8 cellular contexts compared by ENCODE assay signal in genomic region chr13:24271231-24271610, GRCh38. TPM values are rescaled to one million over a fixed set of nuclear protein-coding genes. Genes with fewer than 3 reads are reported as not detected.
A peak's percentile ranks its signal among the peaks of the same experiment; 100 is the strongest.
DNase-seq lines count a peak whose midpoint lies in the region; TF ChIP-seq lines count a peak whose summit lies in the region.

No MANE protein-coding gene starts in this region.

- peaks cover 74% of the 10 kb centered on the region for H3K4me1 ChIP-seq in BLaER1
- peaks cover 6 to 45% (median 21%) of the 10 kb centered on the region in 4 donors for H3K4me1 ChIP-seq in Peyer's patch
- no peaks in the 10 kb centered on the region for H3K4me1 ChIP-seq in endodermal cell (ENCODE audit: control insufficient read depth, insufficient read depth, low read length)

- H3K27me3 ChIP-seq in BLaER1, result no peaks in the 10 kb centered on the region
- no peaks in the 10 kb centered on the region for H3K27me3 ChIP-seq in Peyer's patch
- no peaks in the 10 kb centered on the region for H3K27me3 ChIP-seq in endodermal cell (ENCODE audit: control insufficient read depth, insufficient read depth, low read length, poor library complexity, severe bottlenecking)

- H3K27ac ChIP-seq in BLaER1 (peak overlapping the region; percentile 90), Peyer's patch (peak overlapping the region; percentile 81 to 96 (median 92)), endodermal cell (ENCODE audit: low read depth, low read length) (peak overlapping the region; percentile 72)

- 86% methylated on average over 1 of the region's 1 CpG; no CpG with 5 or more reads in 1 of the 2 experiments for WGBS in endodermal cell (ENCODE audit: insufficient coverage in 1 of 2, insufficient read length in 1 of 2), 2 experiments

- no peaks in the 10 kb centered on the region for H3K9me3 Mint-ChIP-seq in endodermal cell
- no peaks in the 10 kb centered on the region for H3K9me3 Mint-ChIP-seq in osteocyte (ENCODE audit: unreplicated experiment)

- H3K4me3 Mint-ChIP-seq in endodermal cell (no peak overlapping the region), osteocyte (ENCODE audit: unreplicated experiment) (peak overlapping the region; percentile 71)

- H3K27ac Mint-ChIP-seq in endodermal cell (peak overlapping the region; percentile 27), osteocyte (ENCODE audit: unreplicated experiment) (peak overlapping the region; percentile 93)

- DNase-seq in Peyer's patch (no peak), endodermal cell (no peak), osteocyte (ENCODE audit: extremely low spot score, unreplicated experiment) (no peak), NCI-H82 treated with DMSO at 0.1 percent for 48 hours (lab: John Stamatoyannopoulos, UW; ENCODE audit: unreplicated experiment) (no peak), Ammon's horn (ENCODE audit: low spot score) (no peak), cerebellar cortex (ENCODE audit: low spot score) (no peak)
- no peak for DNase-seq in stimulated activated CD4-positive, alpha-beta T cell treated with anti-CD3 and anti-CD28 coated beads, Interleukin-12 subunit alpha, Interleukin-12 subunit beta, amount 100 ng/mL, for 4 hours

- TF ChIP-seq CTCF in Peyer's patch (IDR thresholded peaks at IDR 0.05) (no peak), endodermal cell (conservative IDR thresholded peaks at IDR 0.05) (no peak), osteocyte (IDR thresholded peaks at IDR 0.05) (no peak)

- H3K4me1 Mint-ChIP-seq in endodermal cell (peaks cover 14% of the 10 kb centered on the region), osteocyte (ENCODE audit: unreplicated experiment) (peaks cover 36% of the 10 kb centered on the region)

- H3K9ac ChIP-seq in BLaER1, result peak overlapping the region; percentile 78
- H3K9ac ChIP-seq in endodermal cell (ENCODE audit: extremely low read depth, low read length, poor library complexity, severe bottlenecking), result no peak overlapping the region

- peak overlapping the region; percentile 94 for H3K4me2 ChIP-seq in BLaER1

- H4K20me1 ChIP-seq in BLaER1, result no peaks in the 10 kb centered on the region

- TF ChIP-seq POLR2A in Peyer's patch (IDR thresholded peaks at IDR 0.05), result no peak

- no peaks in the 10 kb centered on the region for H3K9me3 ChIP-seq in BLaER1
- no peaks in the 10 kb centered on the region for H3K9me3 ChIP-seq in Peyer's patch
- no peaks in the 10 kb centered on the region for H3K9me3 ChIP-seq in endodermal cell (ENCODE audit: control insufficient read depth, low read length)

- H3K27me3 Mint-ChIP-seq in endodermal cell (ENCODE audit: insufficient read depth) (no peaks in the 10 kb centered on the region), osteocyte (ENCODE audit: unreplicated experiment) (no peaks in the 10 kb centered on the region)

- H3K4me3 ChIP-seq in BLaER1 (peak overlapping the region; percentile 58), Peyer's patch (peak overlapping the region in 3 of 4 donors; percentile 42 to 48 (median 46)), endodermal cell (ENCODE audit: low read length) (no peak overlapping the region)

- H3K36me3 ChIP-seq in BLaER1, result no peaks in the 10 kb centered on the region
- no peaks in the 10 kb centered on the region for H3K36me3 ChIP-seq in Peyer's patch
- no peaks in the 10 kb centered on the region for H3K36me3 ChIP-seq in endodermal cell (ENCODE audit: control insufficient read depth, insufficient read depth, low read length)

- H3K36me3 Mint-ChIP-seq in endodermal cell (ENCODE audit: low read depth) (no peaks in the 10 kb centered on the region), osteocyte (ENCODE audit: unreplicated experiment) (no peaks in the 10 kb centered on the region)

RNA-seq across cellular contexts. Expression of gene C1QTNF9, which starts 38.2 kb away (rescaled TPM):
- under 1 TPM in 1 of 4 donors, not detected in 3; 0.40 TPM for total RNA-seq in Peyer's patch
- not detected for total RNA-seq in endodermal cell
- not detected for polyA plus RNA-seq in endodermal cell (2013, experiment 1 of 2)
- not detected for polyA plus RNA-seq in endodermal cell (2013, experiment 2 of 2)
- total RNA-seq in osteocyte, result not detected in 2 replicates
